Comparison of ENCODE assay signal across 11 cellular contexts in genomic region chr3:141529256-141530132, GRCh38. TPM values are rescaled to one million over a fixed set of nuclear protein-coding genes. Genes with fewer than 3 reads are reported as not detected.
DNase-seq lines count a peak whose midpoint lies in the region; ATAC-seq and TF ChIP-seq lines count a peak whose summit lies in the region.
"Had no signal": no experiment of that assay in that cellular context is flagged by ENCODE, and none has a peak within 500 bp of the region (broad histone marks: within the 10 kb centered on the region; RNA-seq: fewer than 3 reads in every experiment).

No MANE protein-coding gene starts in this region.

- TF ChIP-seq POLR2A in suprapubic skin (IDR thresholded peaks at IDR 0.05) = no peak

- no peaks in the 10 kb centered on the region for H3K27me3 Mint-ChIP-seq in activated T-cell treated with anti-CD3 and anti-CD28 coated beads, Interleukin-2, amount 50 U/mL, for 4 hours (ENCODE audit: low read depth)

- in situ Hi-C loops in brain microvascular endothelial cell (cut with HindIII; ENCODE audit: low pct_ligation_motif_present, low sequenced_read_pairs) = no loop called here

- peak; percentile 11 to 29 for ATAC-seq in activated T-cell treated with anti-CD3 and anti-CD28 coated beads, Interleukin-2, amount 50 U/mL, for 4 hours
- ATAC-seq in activated naive CD4-positive, alpha-beta T cell treated with anti-CD3 and anti-CD28 coated beads, Interleukin-2, amount 50 U/mL, for 72 hours = peak; percentile 20 to 46
- peak; percentile 39 for ATAC-seq in left lung

- no peaks in the 10 kb centered on the region for H3K9me3 ChIP-seq in left lung
- H3K9me3 ChIP-seq in suprapubic skin = no peaks in the 10 kb centered on the region

- H3K36me3 ChIP-seq in left lung (no peaks in the 10 kb centered on the region), suprapubic skin (no peaks in the 10 kb centered on the region), brain microvascular endothelial cell (replicated peaks) (peaks cover 4% of the 10 kb centered on the region)

- WGBS in suprapubic skin = 84% methylated on average over 1 of the region's 1 CpG

- peak overlapping the region in 1 of 2 donors; percentile 73 for H3K27ac Mint-ChIP-seq in activated naive CD4-positive, alpha-beta T cell treated with anti-CD3 and anti-CD28 coated beads, Interleukin-2, amount 50 U/mL, for 72 hours

- TF ChIP-seq CTCF in left lung (IDR thresholded peaks at IDR 0.05) (no peak), suprapubic skin (IDR thresholded peaks at IDR 0.05) (no peak), brain microvascular endothelial cell (IDR thresholded peaks at IDR 0.05; ENCODE audit: low read depth, low read length, missing control alignments) (no peak)

- H3K4me1 ChIP-seq in left lung (peaks cover 18 to 63% of the 10 kb centered on the region in 2 donors), suprapubic skin (peaks cover 31% of the 10 kb centered on the region)
- H3K4me1 ChIP-seq: parathyroid adenoma had no signal

- H3K27me3 ChIP-seq in left lung = no peaks in the 10 kb centered on the region
- no peaks in the 10 kb centered on the region for H3K27me3 ChIP-seq in suprapubic skin
- H3K27me3 ChIP-seq in brain microvascular endothelial cell (replicated peaks) = no peaks in the 10 kb centered on the region

- peak overlapping the region; percentile 55 to 76 for H3K27ac ChIP-seq in left lung
- peak overlapping the region; percentile 10 for H3K27ac ChIP-seq in suprapubic skin
- H3K27ac ChIP-seq in brain microvascular endothelial cell = no peak overlapping the region
- H3K27ac ChIP-seq: parathyroid adenoma had no signal

- no peaks in the 10 kb centered on the region for H3K9me3 Mint-ChIP-seq in activated T-cell treated with anti-CD3 and anti-CD28 coated beads, Interleukin-2, amount 50 U/mL, for 4 hours
- no peaks in the 10 kb centered on the region for H3K9me3 Mint-ChIP-seq in activated naive CD4-positive, alpha-beta T cell treated with anti-CD3 and anti-CD28 coated beads, Interleukin-2, amount 50 U/mL, for 72 hours

- H3K4me3 Mint-ChIP-seq in activated T-cell treated with anti-CD3 and anti-CD28 coated beads, Interleukin-2, amount 50 U/mL, for 4 hours = peak overlapping the region; percentile 60

- H3K36me3 Mint-ChIP-seq in activated T-cell treated with anti-CD3 and anti-CD28 coated beads, Interleukin-2, amount 50 U/mL, for 4 hours (ENCODE audit: insufficient read depth) = peaks cover 18% of the 10 kb centered on the region
- H3K36me3 Mint-ChIP-seq in activated naive CD4-positive, alpha-beta T cell treated with anti-CD3 and anti-CD28 coated beads, Interleukin-2, amount 50 U/mL, for 72 hours = peaks cover 0 to 16% of the 10 kb centered on the region in 2 donors

- no peak for DNase-seq in activated T-cell treated with anti-CD3 and anti-CD28 coated beads, Interleukin-2, amount 50 U/mL, for 4 hours
- no peak for DNase-seq in activated T-cell treated with anti-CD3 and anti-CD28 coated beads, Interleukin-2, amount 50 U/mL, for 1 hour
- DNase-seq in activated naive CD4-positive, alpha-beta T cell treated with anti-CD3 and anti-CD28 coated beads, Interleukin-2, amount 50 U/mL, for 72 hours (ENCODE audit: low spot score in 2 of 2) = no peak
- DNase-seq in left lung (no peak), suprapubic skin (ENCODE audit: low spot score in 2 of 2) (no peak), putamen (ENCODE audit: low spot score) (no peak), brain microvascular endothelial cell (no peak)
- DNase-seq in activated CD8-positive, alpha-beta memory T cell treated with anti-CD3 and anti-CD28 coated beads for 24 hours = no peak
- DNase-seq: NCI-H2107, RPMI8226 had no signal

- TF ChIP-seq EP300 in suprapubic skin (IDR thresholded peaks at IDR 0.05) = no peak

- H3K4me3 ChIP-seq in left lung = no peak overlapping the region
- no peak overlapping the region for H3K4me3 ChIP-seq in suprapubic skin
- H3K4me3 ChIP-seq in brain microvascular endothelial cell (ENCODE audit: low read depth, low read length) = no peak overlapping the region

- peaks cover 77% of the 10 kb centered on the region for H3K4me1 Mint-ChIP-seq in activated T-cell treated with anti-CD3 and anti-CD28 coated beads, Interleukin-2, amount 50 U/mL, for 4 hours (ENCODE audit: low read depth)

- intact Hi-C loops in left lung (cut with DNase I) = no loop called here

RNA-seq across cellular contexts. Expression of gene RASA2, which starts 42.7 kb away (rescaled TPM):
- total RNA-seq in activated T-cell treated with anti-CD3 and anti-CD28 coated beads, Interleukin-2, amount 50 U/mL, for 4 hours = 10 to 100 TPM; 31.0 to 37.0 (median 32.4) TPM
- total RNA-seq in activated naive CD4-positive, alpha-beta T cell treated with anti-CD3 and anti-CD28 coated beads, Interleukin-2, amount 50 U/mL, for 72 hours = 10 to 100 TPM; 27.1 to 31.1 TPM
- total RNA-seq in left lung = 10 to 100 TPM; 17.2 to 23.3 TPM
- 10 to 100 TPM; 14.3 to 48.6 (median 24.0) TPM for total RNA-seq in suprapubic skin
